1 cellular context compared by ENCODE assay signal in the genomic region with DNA sequence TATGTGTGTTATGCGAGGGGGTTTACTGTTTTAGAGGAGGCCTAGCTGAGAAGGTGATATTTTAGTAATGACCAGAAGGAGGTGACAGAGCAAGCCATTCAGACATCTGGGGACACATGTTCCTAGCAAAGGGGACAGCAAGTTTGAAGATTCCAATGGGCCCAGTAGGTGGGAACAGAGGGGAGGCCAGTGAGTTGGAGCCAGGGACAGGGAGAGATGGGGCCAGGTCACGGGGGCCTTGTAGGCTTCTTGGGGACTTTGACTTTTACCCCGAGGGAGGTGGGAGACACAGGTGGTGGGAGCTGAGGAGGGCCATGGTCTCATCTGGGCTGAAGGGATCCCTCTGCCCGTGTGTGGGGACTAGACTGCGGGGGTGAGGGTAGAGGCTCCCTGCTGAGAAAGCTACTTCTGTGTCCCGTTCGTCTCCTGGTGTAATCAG.
TF ChIP-seq lines count a peak whose summit lies in the region.

No MANE protein-coding gene starts in this region.

TF ChIP-seq in liver, 16 proteins besides CTCF, POLR2A, EP300 and RAD21 (continued from another document):
- TF ChIP-seq EGR1 (IDR thresholded peaks at IDR 0.05; ENCODE audit: low read depth in 2 of 2): no peak
- TF ChIP-seq GABPA (IDR thresholded peaks at IDR 0.05 in 1 of 2, conservative IDR thresholded peaks at IDR 0.05 in 1 of 2): no peak
- TF ChIP-seq, protein P1, sequence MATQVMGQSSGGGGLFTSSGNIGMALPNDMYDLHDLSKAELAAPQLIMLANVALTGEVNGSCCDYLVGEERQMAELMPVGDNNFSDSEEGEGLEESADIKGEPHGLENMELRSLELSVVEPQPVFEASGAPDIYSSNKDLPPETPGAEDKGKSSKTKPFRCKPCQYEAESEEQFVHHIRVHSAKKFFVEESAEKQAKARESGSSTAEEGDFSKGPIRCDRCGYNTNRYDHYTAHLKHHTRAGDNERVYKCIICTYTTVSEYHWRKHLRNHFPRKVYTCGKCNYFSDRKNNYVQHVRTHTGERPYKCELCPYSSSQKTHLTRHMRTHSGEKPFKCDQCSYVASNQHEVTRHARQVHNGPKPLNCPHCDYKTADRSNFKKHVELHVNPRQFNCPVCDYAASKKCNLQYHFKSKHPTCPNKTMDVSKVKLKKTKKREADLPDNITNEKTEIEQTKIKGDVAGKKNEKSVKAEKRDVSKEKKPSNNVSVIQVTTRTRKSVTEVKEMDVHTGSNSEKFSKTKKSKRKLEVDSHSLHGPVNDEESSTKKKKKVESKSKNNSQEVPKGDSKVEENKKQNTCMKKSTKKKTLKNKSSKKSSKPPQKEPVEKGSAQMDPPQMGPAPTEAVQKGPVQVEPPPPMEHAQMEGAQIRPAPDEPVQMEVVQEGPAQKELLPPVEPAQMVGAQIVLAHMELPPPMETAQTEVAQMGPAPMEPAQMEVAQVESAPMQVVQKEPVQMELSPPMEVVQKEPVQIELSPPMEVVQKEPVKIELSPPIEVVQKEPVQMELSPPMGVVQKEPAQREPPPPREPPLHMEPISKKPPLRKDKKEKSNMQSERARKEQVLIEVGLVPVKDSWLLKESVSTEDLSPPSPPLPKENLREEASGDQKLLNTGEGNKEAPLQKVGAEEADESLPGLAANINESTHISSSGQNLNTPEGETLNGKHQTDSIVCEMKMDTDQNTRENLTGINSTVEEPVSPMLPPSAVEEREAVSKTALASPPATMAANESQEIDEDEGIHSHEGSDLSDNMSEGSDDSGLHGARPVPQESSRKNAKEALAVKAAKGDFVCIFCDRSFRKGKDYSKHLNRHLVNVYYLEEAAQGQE (IDR thresholded peaks at IDR 0.05): no peak
- TF ChIP-seq SP1 (IDR thresholded peaks at IDR 0.05): no peak
- no peak for TF ChIP-seq YY1 (IDR thresholded peaks at IDR 0.05)
- no peak for TF ChIP-seq TAF1 (conservative IDR thresholded peaks at IDR 0.05)
- TF ChIP-seq NR2F2 (IDR thresholded peaks at IDR 0.05): no peak
- no peak for TF ChIP-seq HNF4A (conservative IDR thresholded peaks at IDR 0.05)
